ENCODE assay signal across 1 cellular context in the genomic region with DNA sequence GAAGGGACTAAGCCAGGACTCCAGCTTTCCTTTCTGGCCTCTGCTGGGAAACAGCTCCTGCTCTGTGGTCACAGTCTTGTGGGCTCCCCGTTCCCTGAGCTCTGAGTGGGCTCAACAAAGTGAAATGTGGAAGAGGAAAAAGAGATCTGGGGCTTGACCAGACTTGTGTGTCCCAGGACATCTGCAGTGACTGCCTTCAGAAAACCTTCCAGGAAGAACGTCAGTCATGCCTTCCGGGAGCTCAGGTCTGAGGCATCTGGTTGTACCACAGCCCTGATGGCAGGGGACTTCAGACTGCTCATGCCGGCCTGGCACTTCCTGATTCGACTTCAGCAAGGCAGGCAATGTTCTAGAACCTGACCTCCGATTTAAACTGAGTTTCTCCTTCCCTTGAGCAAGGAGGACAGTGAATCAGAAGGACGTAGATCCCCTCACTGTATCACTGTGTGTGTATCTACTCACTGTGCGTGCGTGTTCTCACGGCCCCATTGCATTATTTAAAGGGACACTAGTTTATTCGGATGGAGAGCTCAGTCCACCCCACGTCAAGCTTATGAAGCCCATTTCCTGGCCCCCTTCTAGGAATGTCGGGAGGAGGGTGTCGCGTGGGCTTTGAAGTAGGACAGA.
TF ChIP-seq lines count a peak whose summit lies in the region.

No MANE protein-coding gene starts in this region.

TF ChIP-seq in K562, 482 proteins besides CTCF, POLR2A, EP300 and RAD21 (continued from another document):
- TF ChIP-seq, protein P1, sequence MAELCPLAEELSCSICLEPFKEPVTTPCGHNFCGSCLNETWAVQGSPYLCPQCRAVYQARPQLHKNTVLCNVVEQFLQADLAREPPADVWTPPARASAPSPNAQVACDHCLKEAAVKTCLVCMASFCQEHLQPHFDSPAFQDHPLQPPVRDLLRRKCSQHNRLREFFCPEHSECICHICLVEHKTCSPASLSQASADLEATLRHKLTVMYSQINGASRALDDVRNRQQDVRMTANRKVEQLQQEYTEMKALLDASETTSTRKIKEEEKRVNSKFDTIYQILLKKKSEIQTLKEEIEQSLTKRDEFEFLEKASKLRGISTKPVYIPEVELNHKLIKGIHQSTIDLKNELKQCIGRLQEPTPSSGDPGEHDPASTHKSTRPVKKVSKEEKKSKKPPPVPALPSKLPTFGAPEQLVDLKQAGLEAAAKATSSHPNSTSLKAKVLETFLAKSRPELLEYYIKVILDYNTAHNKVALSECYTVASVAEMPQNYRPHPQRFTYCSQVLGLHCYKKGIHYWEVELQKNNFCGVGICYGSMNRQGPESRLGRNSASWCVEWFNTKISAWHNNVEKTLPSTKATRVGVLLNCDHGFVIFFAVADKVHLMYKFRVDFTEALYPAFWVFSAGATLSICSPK (IDR thresholded peaks at IDR 0.05; ENCODE audit: borderline replicate concordance), result no peak
- TF ChIP-seq RBM14 (IDR thresholded peaks at IDR 0.05; ENCODE audit: borderline replicate concordance, insufficient read depth, low read depth, low read length), result no peak
